In the genomic region with DNA sequence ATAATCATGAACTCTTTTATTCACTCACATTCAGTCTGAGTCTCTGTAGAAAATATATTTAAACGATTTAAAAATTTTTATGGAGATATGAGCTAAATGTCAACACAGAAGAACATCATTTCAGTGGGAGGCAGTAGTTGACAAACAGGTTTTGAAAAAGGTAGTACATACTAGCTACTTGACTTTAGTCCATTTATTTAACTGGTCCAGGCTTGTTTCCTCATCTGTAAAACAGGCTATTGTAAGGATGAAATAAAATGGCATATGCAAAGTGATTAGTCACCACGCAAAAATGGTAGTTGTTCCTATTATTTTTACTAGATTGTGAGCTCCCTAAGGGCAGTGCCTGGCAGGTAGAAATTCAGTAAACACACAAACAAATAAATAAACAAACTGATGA, we compare ENCODE assay signal across 16 cellular contexts.
DNase-seq lines count a peak whose midpoint lies in the region; ATAC-seq, FAIRE-seq and TF ChIP-seq lines count a peak whose summit lies in the region.
"Had no signal": no experiment of that assay in that cellular context is flagged by ENCODE, and none has a peak within 500 bp of the region (broad histone marks: within the 10 kb centered on the region; RNA-seq: fewer than 3 reads in every experiment).

No MANE protein-coding gene starts in this region.

- FAIRE-seq in keratinocyte (lab: Jason Lieb, UNC): peak; percentile 91

- no peak overlapping the region for H3K27ac Mint-ChIP-seq in CD4-positive, alpha-beta memory T cell
- H3K27ac Mint-ChIP-seq: activated naive CD4-positive, alpha-beta T cell treated with anti-CD3 and anti-CD28 coated beads, Interleukin-2, amount 50 U/mL, for 24 hours; CD4-positive, alpha-beta T cell had no signal

- H3K4me1 Mint-ChIP-seq in CD4-positive, alpha-beta memory T cell: peaks cover 0 to 14% (median 9%) of the 10 kb centered on the region in 4 donors
- H3K4me1 Mint-ChIP-seq: activated naive CD4-positive, alpha-beta T cell treated with anti-CD3 and anti-CD28 coated beads, Interleukin-2, amount 50 U/mL, for 24 hours had no signal

- H3K36me3 Mint-ChIP-seq in CD4-positive, alpha-beta memory T cell: peaks cover 16 to 27% of the 10 kb centered on the region in 2 donors

- no peaks in the 10 kb centered on the region for H3K36me3 ChIP-seq in keratinocyte (ENCODE audit: control insufficient read depth in 2 of 2, extremely low read depth in 1 of 2, insufficient read depth in 2 of 2, low read length in 2 of 2)
- no peaks in the 10 kb centered on the region for H3K36me3 ChIP-seq in CD4-positive, alpha-beta memory T cell (ENCODE audit: insufficient read depth, low read length)
- H3K36me3 ChIP-seq: brain microvascular endothelial cell had no signal

- no peak overlapping the region for H2AFZ ChIP-seq in keratinocyte (ENCODE audit: control insufficient read depth, low read length)

- POLR2A ChIA-PET in CD4-positive, alpha-beta memory T cell (lab: Charles Lee; ENCODE audit: partially characterized antibody): no interaction called here

- dilution Hi-C loops in keratinocyte (cut with MboI; ENCODE audit: extremely low pct_ligation_motif_present, low sequenced_read_pairs): no loop called here

- H3K27ac ChIP-seq in C4-2B (peak overlapping the region; percentile 93), VCaP (peak overlapping the region; percentile 93), keratinocyte (ENCODE audit: control insufficient read depth, insufficient read depth, low read length) (no peak overlapping the region)
- H3K27ac ChIP-seq in CD4-positive, alpha-beta memory T cell (ENCODE audit: low read depth, low read length): no peak overlapping the region
- H3K27ac ChIP-seq: brain microvascular endothelial cell, tibial nerve had no signal

- CTCF ChIA-PET in CD4-positive, alpha-beta memory T cell (lab: Charles Lee; ENCODE audit: partially characterized antibody): no interaction called here

- H3K9me3 Mint-ChIP-seq in CD4-positive, alpha-beta memory T cell: no peaks in the 10 kb centered on the region
- H3K9me3 Mint-ChIP-seq: activated naive CD4-positive, alpha-beta T cell treated with anti-CD3 and anti-CD28 coated beads, Interleukin-2, amount 50 U/mL, for 24 hours; CD4-positive, alpha-beta T cell had no signal

- no peaks in the 10 kb centered on the region for H3K27me3 ChIP-seq in keratinocyte (ENCODE audit: control insufficient read depth, extremely low read depth, insufficient read depth, low read length)
- H3K27me3 ChIP-seq in CD4-positive, alpha-beta memory T cell (ENCODE audit: insufficient read depth, low read length): no peaks in the 10 kb centered on the region
- H3K27me3 ChIP-seq: brain microvascular endothelial cell, tibial nerve had no signal

- H3K4me3 Mint-ChIP-seq in CD4-positive, alpha-beta memory T cell: no peak overlapping the region
- H3K4me3 Mint-ChIP-seq: activated naive CD4-positive, alpha-beta T cell treated with anti-CD3 and anti-CD28 coated beads, Interleukin-2, amount 50 U/mL, for 24 hours; CD4-positive, alpha-beta T cell had no signal

- DNase-seq in LHCN-M2 (ENCODE audit: low read depth) (peak; percentile 9), keratinocyte (ENCODE audit: low read depth, low spot score) (peak; percentile 30), amygdala (lab: John Stamatoyannopoulos, UW) (no peak)
- DNase-seq in CD4-positive, alpha-beta memory T cell: no peak
- DNase-seq: activated T-cell treated with anti-CD3 and anti-CD28 coated beads, Interleukin-2, amount 50 U/mL, for 1 hour; CD4-positive, alpha-beta T cell; NCI-H1436; NCI-H2227 treated with DMSO at 0.1 percent for 48 hours had no signal

- intact Hi-C loops in CD4-positive, alpha-beta memory T cell (cut with micrococcal nuclease): loop anchor here (5.0 kb wide), 1 partner anchor 388 kb away; no protein-coding TSS in a partner anchor

- no peak overlapping the region for H3K4me3 ChIP-seq in keratinocyte (ENCODE audit: control insufficient read depth in 2 of 3, extremely low read depth in 1 of 3, insufficient read depth in 2 of 3, low read depth in 1 of 3, low read length in 3 of 3)
- H3K4me3 ChIP-seq in CD4-positive, alpha-beta memory T cell (ENCODE audit: low read length in 2 of 2): no peak overlapping the region
- H3K4me3 ChIP-seq: tibial nerve had no signal

- no peaks in the 10 kb centered on the region for H3K27me3 Mint-ChIP-seq in CD4-positive, alpha-beta memory T cell
- H3K27me3 Mint-ChIP-seq: activated naive CD4-positive, alpha-beta T cell treated with anti-CD3 and anti-CD28 coated beads, Interleukin-2, amount 50 U/mL, for 24 hours; CD4-positive, alpha-beta T cell had no signal

- no peaks in the 10 kb centered on the region for H3K9me1 ChIP-seq in keratinocyte (ENCODE audit: control insufficient read depth, extremely low read depth, insufficient read depth, low read length)

- peak overlapping the region; percentile 65 for H3K4me2 ChIP-seq in keratinocyte (ENCODE audit: control insufficient read depth, extremely low read depth, insufficient read depth, low read depth, low read length)

- TF ChIP-seq CTCF in C4-2B (conservative IDR thresholded peaks at IDR 0.05) (peak; percentile 71), VCaP (conservative IDR thresholded peaks at IDR 0.05) (peak; percentile 42), keratinocyte (optimal IDR thresholded peaks at IDR 0.05 in 1 of 3, IDR thresholded peaks at IDR 0.05 in 1 of 3, conservative IDR thresholded peaks at IDR 0.05 in 1 of 3; ENCODE audit: extremely low read depth in 1 of 3, insufficient read depth in 2 of 3, low read length in 3 of 3) (no peak)

- H3K79me2 ChIP-seq in keratinocyte (ENCODE audit: control insufficient read depth, insufficient read depth, low read length): no peaks in the 10 kb centered on the region

- H4K20me1 ChIP-seq in keratinocyte (ENCODE audit: control insufficient read depth, extremely low read depth, insufficient read depth, low read length): no peaks in the 10 kb centered on the region

- H3K9ac ChIP-seq in keratinocyte (ENCODE audit: control insufficient read depth, extremely low read depth, insufficient read depth, low read length): no peak overlapping the region

- peaks cover 15% of the 10 kb centered on the region for H3K4me1 ChIP-seq in keratinocyte (ENCODE audit: control insufficient read depth, extremely low read depth, insufficient read depth, low read length)
- no peaks in the 10 kb centered on the region for H3K4me1 ChIP-seq in CD4-positive, alpha-beta memory T cell (ENCODE audit: insufficient read depth, low read length)

- no peak for ATAC-seq in HG03159 (IDR thresholded peaks at IDR 0.05; ENCODE audit: unreplicated experiment)
- no peak for ATAC-seq in HG03354 (IDR thresholded peaks at IDR 0.05; ENCODE audit: poor library complexity, severe bottlenecking, unreplicated experiment)
- ATAC-seq: sciatic nerve had no signal

- H3K9me3 ChIP-seq in keratinocyte (ENCODE audit: control insufficient read depth, low read depth, low read length): no peaks in the 10 kb centered on the region
- no peaks in the 10 kb centered on the region for H3K9me3 ChIP-seq in CD4-positive, alpha-beta memory T cell (ENCODE audit: control insufficient read depth in 1 of 2, low read length in 2 of 2)
- H3K9me3 ChIP-seq: tibial nerve had no signal

Comparison
In these comparisons a context has a peak if more than half of its experiments do, and no peak if none do; other contexts are left out.
1. H3K27ac ChIP-seq: peak in C4-2B (single experiment) and VCaP (single experiment); none in keratinocyte (single experiment) and CD4-positive, alpha-beta memory T cell (single experiment).
2. CTCF ChIP-seq: peak in C4-2B (single experiment) and VCaP (single experiment); none in keratinocyte (0 of 3).
3. DNase-seq: peak in LHCN-M2 (single experiment) and keratinocyte (single experiment); none in amygdala (0 of 56) and CD4-positive, alpha-beta memory T cell (0 of 5).